8 cellular contexts compared by ENCODE assay signal in genomic region chr2:126886201-126886905, GRCh38. TPM values are rescaled to one million over a fixed set of nuclear protein-coding genes. Genes with fewer than 3 reads are reported as not detected.
DNase-seq lines count a peak whose midpoint lies in the region; ATAC-seq, FAIRE-seq and TF ChIP-seq lines count a peak whose summit lies in the region.

No MANE protein-coding gene starts in this region.

- no peaks in the 10 kb centered on the region for H3K27me3 Mint-ChIP-seq in activated naive CD8-positive, alpha-beta T cell treated with anti-CD3 and anti-CD28 coated beads, Interleukin-2, amount 10 ng/mL, durations not matched to agents 7 days and 5 days

- peaks cover 4% of the 10 kb centered on the region for H3K4me1 Mint-ChIP-seq in activated naive CD8-positive, alpha-beta T cell treated with anti-CD3 and anti-CD28 coated beads, Interleukin-2, amount 10 ng/mL, durations not matched to agents 7 days and 5 days

- ATAC-seq in activated naive CD8-positive, alpha-beta T cell treated with anti-CD3 and anti-CD28 coated beads, Interleukin-2, amount 10 ng/mL, durations not matched to agents 7 days and 5 days (ENCODE audit: low read depth), result peak; percentile 73
- ATAC-seq in SK-N-SH treated with all-trans-retinoic acid at 6 μM for 48 hours, result no peak

- H3K36me3 Mint-ChIP-seq in activated naive CD8-positive, alpha-beta T cell treated with anti-CD3 and anti-CD28 coated beads, Interleukin-2, amount 10 ng/mL, durations not matched to agents 7 days and 5 days, result no peaks in the 10 kb centered on the region

- peak overlapping the region; percentile 68 for H3K4me3 Mint-ChIP-seq in activated naive CD8-positive, alpha-beta T cell treated with anti-CD3 and anti-CD28 coated beads, Interleukin-2, amount 10 ng/mL, durations not matched to agents 7 days and 5 days

- TF ChIP-seq POLR2A in H54 (IDR thresholded peaks at IDR 0.05; ENCODE audit: low read depth, low read length), result no peak; the same call in 1 of the 2 replicates

- no peaks in the 10 kb centered on the region for H3K9me3 Mint-ChIP-seq in activated naive CD8-positive, alpha-beta T cell treated with anti-CD3 and anti-CD28 coated beads, Interleukin-2, amount 10 ng/mL, durations not matched to agents 7 days and 5 days

- no peak overlapping the region for H3K4me3 ChIP-seq in retinal pigment epithelial cell (ENCODE audit: low read length)

- no peak overlapping the region for H3K27ac Mint-ChIP-seq in activated naive CD8-positive, alpha-beta T cell treated with anti-CD3 and anti-CD28 coated beads, Interleukin-2, amount 10 ng/mL, durations not matched to agents 7 days and 5 days

- CTCF ChIA-PET in GM10248 (lab: Yijun Ruan, JAX), result interaction anchor here (0.7 to 2.5 kb wide), 13 partner anchors 9 to 642 kb away, joined by 3 to 16 read pairs (median 3); no protein-coding TSS in a partner anchor

- TF ChIP-seq CTCF in GM10248 (IDR thresholded peaks at IDR 0.05; ENCODE audit: control extremely low read depth, extremely low read depth, low read depth, missing control alignments), result peak; percentile 65
- TF ChIP-seq CTCF in retinal pigment epithelial cell (conservative IDR thresholded peaks at IDR 0.05; ENCODE audit: low read depth, low read length), result peak; percentile 54

- POLR2A ChIA-PET in GM10248 (lab: Yijun Ruan, JAX), result no interaction called here
- POLR2A ChIA-PET in activated naive CD8-positive, alpha-beta T cell treated with anti-CD3 and anti-CD28 coated beads, Interleukin-2, amount 10 ng/mL, durations not matched to agents 7 days and 5 days (lab: Charles Lee), result no interaction called here

- no peak for FAIRE-seq in H54 (lab: Jason Lieb, UNC)

- DNase-seq in GM10248 (ENCODE audit: extremely low spot score) (peak; percentile 85), H54 (ENCODE audit: insufficient read length, low spot score) (peak; percentile 44), NAMALWA (ENCODE audit: low spot score) (peak; percentile 58), hepatic stellate cell (ENCODE audit: low spot score) (peak; percentile 73), retinal pigment epithelial cell (ENCODE audit: low read depth) (no peak), COR-L47 (lab: John Stamatoyannopoulos, UW) (no peak)
- DNase-seq in activated naive CD8-positive, alpha-beta T cell treated with anti-CD3 and anti-CD28 coated beads, Interleukin-2, amount 10 ng/mL, durations not matched to agents 7 days and 5 days, result peak; percentile 80

TF ChIP-seq in SK-N-SH treated with all-trans-retinoic acid at 6 μM for 48 hours, 23 proteins besides CTCF, POLR2A, EP300 and RAD21:
- no peak for TF ChIP-seq CSRNP3 (CRISPR knock-in tag; IDR thresholded peaks at IDR 0.05)
- TF ChIP-seq TCF4 (CRISPR knock-in tag; IDR thresholded peaks at IDR 0.05; ENCODE audit: borderline replicate concordance), result no peak
- TF ChIP-seq SNAI2 (CRISPR knock-in tag; IDR thresholded peaks at IDR 0.05), result no peak
- no peak for TF ChIP-seq ZFP3 (CRISPR knock-in tag; IDR thresholded peaks at IDR 0.05)
- no peak for TF ChIP-seq BACH2 (CRISPR knock-in tag; IDR thresholded peaks at IDR 0.05; ENCODE audit: borderline replicate concordance)
- TF ChIP-seq POU6F1 (CRISPR knock-in tag; IDR thresholded peaks at IDR 0.05; ENCODE audit: borderline replicate concordance, low read depth), result no peak
- no peak for TF ChIP-seq OSR1 (CRISPR knock-in tag; IDR thresholded peaks at IDR 0.05)
- no peak for TF ChIP-seq GLIS3 (CRISPR knock-in tag; IDR thresholded peaks at IDR 0.05)
- TF ChIP-seq ESRRG (CRISPR knock-in tag; IDR thresholded peaks at IDR 0.05), result no peak
- no peak for TF ChIP-seq ZC3H10 (CRISPR knock-in tag; IDR thresholded peaks at IDR 0.05)
- no peak for TF ChIP-seq ARNTL (CRISPR knock-in tag; IDR thresholded peaks at IDR 0.05; ENCODE audit: borderline replicate concordance, low read depth)
- no peak for TF ChIP-seq RARB (CRISPR knock-in tag; IDR thresholded peaks at IDR 0.05)
- no peak for TF ChIP-seq PPARA (CRISPR knock-in tag; IDR thresholded peaks at IDR 0.05; ENCODE audit: borderline replicate concordance)
- TF ChIP-seq ISL1 (CRISPR knock-in tag; IDR thresholded peaks at IDR 0.05), result no peak
- no peak for TF ChIP-seq TOX (CRISPR knock-in tag; IDR thresholded peaks at IDR 0.05; ENCODE audit: borderline replicate concordance)
- no peak for TF ChIP-seq ZNF70 (CRISPR knock-in tag; IDR thresholded peaks at IDR 0.05)
- no peak for TF ChIP-seq ZNF8 (CRISPR knock-in tag; IDR thresholded peaks at IDR 0.05)
TF ChIP-seq in SK-N-SH treated with all-trans-retinoic acid at 6 μM for 48 hours: peak in this region for 0.

RNA-seq across cellular contexts. Expression of gene TEX51, which starts 12.3 kb away (rescaled TPM):
- total RNA-seq in activated naive CD8-positive, alpha-beta T cell treated with anti-CD3 and anti-CD28 coated beads, Interleukin-2, amount 10 ng/mL, durations not matched to agents 7 days and 5 days, result not detected

Comparison
In these comparisons a context has a peak if more than half of its experiments do, and no peak if none do; other contexts are left out.
1. DNase-seq: peak in GM10248 (single experiment), H54 (single experiment), NAMALWA (single experiment), activated naive CD8-positive, alpha-beta T cell treated with anti-CD3 and anti-CD28 coated beads, Interleukin-2, amount 10 ng/mL, durations not matched to agents 7 days and 5 days (single experiment) and hepatic stellate cell (single experiment); none in retinal pigment epithelial cell (single experiment) and COR-L47 (single experiment).